ENCODE assay signal across 1 cellular context in the genomic region with DNA sequence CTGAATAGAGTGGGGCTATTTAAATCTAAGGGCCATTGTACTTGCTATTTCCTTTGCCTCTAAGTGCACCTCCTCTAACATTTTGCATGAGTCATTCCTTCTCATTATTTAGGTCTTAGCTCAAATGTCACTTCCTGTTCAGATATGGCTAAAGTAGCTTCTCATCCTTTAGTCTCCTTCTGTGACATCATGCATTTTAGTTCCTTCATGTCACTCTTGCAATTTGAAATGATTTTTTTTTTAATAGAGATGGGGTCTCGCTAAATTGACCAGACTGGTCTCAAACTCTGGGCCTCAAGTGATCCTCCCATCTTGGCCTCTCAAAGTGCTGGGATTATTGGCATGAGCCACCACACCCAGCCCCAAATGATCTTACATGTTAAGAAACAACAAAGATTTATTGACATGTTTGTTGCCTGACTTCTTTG.
TF ChIP-seq lines count a peak whose summit lies in the region.

No MANE protein-coding gene starts in this region.

TF ChIP-seq in K562, 482 proteins besides CTCF, POLR2A, EP300 and RAD21 (continued from another document and continues in another):
- peak; percentile 82 for TF ChIP-seq SOX6 (IDR thresholded peaks at IDR 0.05)
- TF ChIP-seq JUND (IDR thresholded peaks at IDR 0.05; ENCODE audit: borderline replicate concordance, low read depth, low read length), result peak; percentile 96
- TF ChIP-seq JUND (tag; IDR thresholded peaks at IDR 0.05; ENCODE audit: borderline replicate concordance, low read depth, low read length), result peak; percentile 97
- TF ChIP-seq, protein P1, sequence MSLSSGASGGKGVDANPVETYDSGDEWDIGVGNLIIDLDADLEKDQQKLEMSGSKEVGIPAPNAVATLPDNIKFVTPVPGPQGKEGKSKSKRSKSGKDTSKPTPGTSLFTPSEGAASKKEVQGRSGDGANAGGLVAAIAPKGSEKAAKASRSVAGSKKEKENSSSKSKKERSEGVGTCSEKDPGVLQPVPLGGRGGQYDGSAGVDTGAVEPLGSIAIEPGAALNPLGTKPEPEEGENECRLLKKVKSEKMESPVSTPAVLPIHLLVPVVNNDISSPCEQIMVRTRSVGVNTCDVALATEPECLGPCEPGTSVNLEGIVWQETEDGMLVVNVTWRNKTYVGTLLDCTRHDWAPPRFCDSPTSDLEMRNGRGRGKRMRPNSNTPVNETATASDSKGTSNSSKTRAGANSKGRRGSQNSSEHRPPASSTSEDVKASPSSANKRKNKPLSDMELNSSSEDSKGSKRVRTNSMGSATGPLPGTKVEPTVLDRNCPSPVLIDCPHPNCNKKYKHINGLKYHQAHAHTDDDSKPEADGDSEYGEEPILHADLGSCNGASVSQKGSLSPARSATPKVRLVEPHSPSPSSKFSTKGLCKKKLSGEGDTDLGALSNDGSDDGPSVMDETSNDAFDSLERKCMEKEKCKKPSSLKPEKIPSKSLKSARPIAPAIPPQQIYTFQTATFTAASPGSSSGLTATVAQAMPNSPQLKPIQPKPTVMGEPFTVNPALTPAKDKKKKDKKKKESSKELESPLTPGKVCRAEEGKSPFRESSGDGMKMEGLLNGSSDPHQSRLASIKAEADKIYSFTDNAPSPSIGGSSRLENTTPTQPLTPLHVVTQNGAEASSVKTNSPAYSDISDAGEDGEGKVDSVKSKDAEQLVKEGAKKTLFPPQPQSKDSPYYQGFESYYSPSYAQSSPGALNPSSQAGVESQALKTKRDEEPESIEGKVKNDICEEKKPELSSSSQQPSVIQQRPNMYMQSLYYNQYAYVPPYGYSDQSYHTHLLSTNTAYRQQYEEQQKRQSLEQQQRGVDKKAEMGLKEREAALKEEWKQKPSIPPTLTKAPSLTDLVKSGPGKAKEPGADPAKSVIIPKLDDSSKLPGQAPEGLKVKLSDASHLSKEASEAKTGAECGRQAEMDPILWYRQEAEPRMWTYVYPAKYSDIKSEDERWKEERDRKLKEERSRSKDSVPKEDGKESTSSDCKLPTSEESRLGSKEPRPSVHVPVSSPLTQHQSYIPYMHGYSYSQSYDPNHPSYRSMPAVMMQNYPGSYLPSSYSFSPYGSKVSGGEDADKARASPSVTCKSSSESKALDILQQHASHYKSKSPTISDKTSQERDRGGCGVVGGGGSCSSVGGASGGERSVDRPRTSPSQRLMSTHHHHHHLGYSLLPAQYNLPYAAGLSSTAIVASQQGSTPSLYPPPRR (CRISPR knock-in tag; IDR thresholded peaks at IDR 0.05; ENCODE audit: borderline replicate concordance), result no peak
- peak in 1 of 2 experiments; percentile 74; a peak in 2 of 4 replicates for TF ChIP-seq TRIM24 (IDR thresholded peaks at IDR 0.05)
- peak in 1 of 2 experiments; percentile 88; a peak in 2 of 4 replicates for TF ChIP-seq RCOR1 (IDR thresholded peaks at IDR 0.05; ENCODE audit: borderline replicate concordance in 1 of 2, low read depth in 2 of 2, low read length in 2 of 2)
- TF ChIP-seq ZSCAN29 (IDR thresholded peaks at IDR 0.05), result no peak
- TF ChIP-seq ZNF584 (CRISPR knock-in tag; IDR thresholded peaks at IDR 0.05; ENCODE audit: low read depth), result peak; percentile 58; the same call in 1 of the 2 replicates
- no peak for TF ChIP-seq ZNF764 (CRISPR knock-in tag; IDR thresholded peaks at IDR 0.05; ENCODE audit: low read depth)
- no peak for TF ChIP-seq PHF8 (IDR thresholded peaks at IDR 0.05; ENCODE audit: borderline replicate concordance, low read length)
- TF ChIP-seq RAD51 (IDR thresholded peaks at IDR 0.05; ENCODE audit: borderline replicate concordance, low read depth), result no peak
- 0 out of 2 replicates have a peak, but pooled peaks have one; percentile 16 for TF ChIP-seq GTF2E2 (tag; IDR thresholded peaks at IDR 0.05)
- TF ChIP-seq CBX5 (IDR thresholded peaks at IDR 0.05; ENCODE audit: borderline replicate concordance, low read depth), result no peak
- TF ChIP-seq, protein P2, sequence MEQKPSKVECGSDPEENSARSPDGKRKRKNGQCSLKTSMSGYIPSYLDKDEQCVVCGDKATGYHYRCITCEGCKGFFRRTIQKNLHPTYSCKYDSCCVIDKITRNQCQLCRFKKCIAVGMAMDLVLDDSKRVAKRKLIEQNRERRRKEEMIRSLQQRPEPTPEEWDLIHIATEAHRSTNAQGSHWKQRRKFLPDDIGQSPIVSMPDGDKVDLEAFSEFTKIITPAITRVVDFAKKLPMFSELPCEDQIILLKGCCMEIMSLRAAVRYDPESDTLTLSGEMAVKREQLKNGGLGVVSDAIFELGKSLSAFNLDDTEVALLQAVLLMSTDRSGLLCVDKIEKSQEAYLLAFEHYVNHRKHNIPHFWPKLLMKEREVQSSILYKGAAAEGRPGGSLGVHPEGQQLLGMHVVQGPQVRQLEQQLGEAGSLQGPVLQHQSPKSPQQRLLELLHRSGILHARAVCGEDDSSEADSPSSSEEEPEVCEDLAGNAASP (IDR thresholded peaks at IDR 0.05), result no peak
- TF ChIP-seq NR2C1 (IDR thresholded peaks at IDR 0.05), result no peak
- TF ChIP-seq NR2C1 (tag; IDR thresholded peaks at IDR 0.05), result no peak
- TF ChIP-seq ATF7 (IDR thresholded peaks at IDR 0.05), result peak; percentile 96
- TF ChIP-seq MXI1 (IDR thresholded peaks at IDR 0.05; ENCODE audit: low read depth, low read length), result no peak
- peak; percentile 97 for TF ChIP-seq ATF3 (IDR thresholded peaks at IDR 0.05)
- TF ChIP-seq ATF3 (CRISPR knock-in tag; conservative IDR thresholded peaks at IDR 0.05), result no peak
- TF ChIP-seq ATF1 (CRISPR knock-in tag; IDR thresholded peaks at IDR 0.05), result no peak
- peak; percentile 91 for TF ChIP-seq ATF1 (tag; IDR thresholded peaks at IDR 0.05)
- peak; percentile 94 for TF ChIP-seq ZNF316 (IDR thresholded peaks at IDR 0.05)
- TF ChIP-seq SIN3A (IDR thresholded peaks at IDR 0.05; ENCODE audit: borderline replicate concordance in 2 of 2, control insufficient read depth in 1 of 2, low read depth in 2 of 2, low read length in 2 of 2), result no peak
- TF ChIP-seq ETV6 (IDR thresholded peaks at IDR 0.05; ENCODE audit: borderline replicate concordance in 1 of 2, low read depth in 2 of 2, low read length in 1 of 2), result no peak
- TF ChIP-seq ETV6 (CRISPR knock-in tag; IDR thresholded peaks at IDR 0.05; ENCODE audit: borderline replicate concordance), result no peak
- TF ChIP-seq ZBTB8A (IDR thresholded peaks at IDR 0.05; ENCODE audit: partially characterized antibody), result no peak
- peak; percentile 83 for TF ChIP-seq EHMT2 (IDR thresholded peaks at IDR 0.05)
- TF ChIP-seq ELK1 (CRISPR knock-in tag; IDR thresholded peaks at IDR 0.05), result no peak
- peak; percentile 81 for TF ChIP-seq ZNF121 (CRISPR knock-in tag; conservative IDR thresholded peaks at IDR 0.05)
- no peak for TF ChIP-seq ZNF75A (CRISPR knock-in tag; IDR thresholded peaks at IDR 0.05)
- peak; percentile 78; the same call in 1 of the 2 replicates for TF ChIP-seq SMARCE1 (IDR thresholded peaks at IDR 0.05)
- TF ChIP-seq RBFOX2 (IDR thresholded peaks at IDR 0.05; ENCODE audit: low read depth, low read length), result no peak
- no peak for TF ChIP-seq HNRNPUL1 (IDR thresholded peaks at IDR 0.05; ENCODE audit: low read length)
- TF ChIP-seq CREM (IDR thresholded peaks at IDR 0.05; ENCODE audit: low read depth), result peak; percentile 94
- no peak for TF ChIP-seq ZNF511 (CRISPR knock-in tag; IDR thresholded peaks at IDR 0.05)
- TF ChIP-seq MTA3 (IDR thresholded peaks at IDR 0.05; ENCODE audit: borderline replicate concordance), result peak; percentile 59
- TF ChIP-seq TRIM28 (IDR thresholded peaks at IDR 0.05), result no peak
- TF ChIP-seq TEAD1 (CRISPR knock-in tag; IDR thresholded peaks at IDR 0.05), result no peak
- peak; percentile 76 for TF ChIP-seq ZNF175 (CRISPR knock-in tag; IDR thresholded peaks at IDR 0.05; ENCODE audit: low read depth)
- TF ChIP-seq NRF1 (conservative IDR thresholded peaks at IDR 0.05 in 1 of 2, IDR thresholded peaks at IDR 0.05 in 1 of 2), result no peak
- TF ChIP-seq, protein P3, sequence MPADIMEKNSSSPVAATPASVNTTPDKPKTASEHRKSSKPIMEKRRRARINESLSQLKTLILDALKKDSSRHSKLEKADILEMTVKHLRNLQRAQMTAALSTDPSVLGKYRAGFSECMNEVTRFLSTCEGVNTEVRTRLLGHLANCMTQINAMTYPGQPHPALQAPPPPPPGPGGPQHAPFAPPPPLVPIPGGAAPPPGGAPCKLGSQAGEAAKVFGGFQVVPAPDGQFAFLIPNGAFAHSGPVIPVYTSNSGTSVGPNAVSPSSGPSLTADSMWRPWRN (IDR thresholded peaks at IDR 0.05; ENCODE audit: low read depth), result no peak
- TF ChIP-seq, protein P4, sequence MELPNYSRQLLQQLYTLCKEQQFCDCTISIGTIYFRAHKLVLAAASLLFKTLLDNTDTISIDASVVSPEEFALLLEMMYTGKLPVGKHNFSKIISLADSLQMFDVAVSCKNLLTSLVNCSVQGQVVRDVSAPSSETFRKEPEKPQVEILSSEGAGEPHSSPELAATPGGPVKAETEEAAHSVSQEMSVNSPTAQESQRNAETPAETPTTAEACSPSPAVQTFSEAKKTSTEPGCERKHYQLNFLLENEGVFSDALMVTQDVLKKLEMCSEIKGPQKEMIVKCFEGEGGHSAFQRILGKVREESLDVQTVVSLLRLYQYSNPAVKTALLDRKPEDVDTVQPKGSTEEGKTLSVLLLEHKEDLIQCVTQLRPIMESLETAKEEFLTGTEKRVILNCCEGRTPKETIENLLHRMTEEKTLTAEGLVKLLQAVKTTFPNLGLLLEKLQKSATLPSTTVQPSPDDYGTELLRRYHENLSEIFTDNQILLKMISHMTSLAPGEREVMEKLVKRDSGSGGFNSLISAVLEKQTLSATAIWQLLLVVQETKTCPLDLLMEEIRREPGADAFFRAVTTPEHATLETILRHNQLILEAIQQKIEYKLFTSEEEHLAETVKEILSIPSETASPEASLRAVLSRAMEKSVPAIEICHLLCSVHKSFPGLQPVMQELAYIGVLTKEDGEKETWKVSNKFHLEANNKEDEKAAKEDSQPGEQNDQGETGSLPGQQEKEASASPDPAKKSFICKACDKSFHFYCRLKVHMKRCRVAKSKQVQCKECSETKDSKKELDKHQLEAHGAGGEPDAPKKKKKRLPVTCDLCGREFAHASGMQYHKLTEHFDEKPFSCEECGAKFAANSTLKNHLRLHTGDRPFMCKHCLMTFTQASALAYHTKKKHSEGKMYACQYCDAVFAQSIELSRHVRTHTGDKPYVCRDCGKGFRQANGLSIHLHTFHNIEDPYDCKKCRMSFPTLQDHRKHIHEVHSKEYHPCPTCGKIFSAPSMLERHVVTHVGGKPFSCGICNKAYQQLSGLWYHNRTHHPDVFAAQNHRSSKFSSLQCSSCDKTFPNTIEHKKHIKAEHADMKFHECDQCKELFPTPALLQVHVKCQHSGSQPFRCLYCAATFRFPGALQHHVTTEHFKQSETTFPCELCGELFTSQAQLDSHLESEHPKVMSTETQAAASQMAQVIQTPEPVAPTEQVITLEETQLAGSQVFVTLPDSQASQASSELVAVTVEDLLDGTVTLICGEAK (IDR thresholded peaks at IDR 0.05), result peak; percentile 83
- TF ChIP-seq, protein P4 (CRISPR knock-in tag; IDR thresholded peaks at IDR 0.05), result no peak
- no peak for TF ChIP-seq ZNF274 (IDR thresholded peaks at IDR 0.05; ENCODE audit: borderline replicate concordance, low read depth, low read length)
- peak; percentile 90 for TF ChIP-seq MAFG (tag; conservative IDR thresholded peaks at IDR 0.05)
- no peak for TF ChIP-seq ZNF408 (CRISPR knock-in tag; IDR thresholded peaks at IDR 0.05; ENCODE audit: low read depth)
- peak in 1 of 2 experiments; percentile 47; a peak in 3 of 4 replicates for TF ChIP-seq FOXK2 (conservative IDR thresholded peaks at IDR 0.05 in 1 of 2, IDR thresholded peaks at IDR 0.05 in 1 of 2; ENCODE audit: low read depth in 2 of 2)
- no peak for TF ChIP-seq KAT7 (CRISPR knock-in tag; IDR thresholded peaks at IDR 0.05; ENCODE audit: borderline replicate concordance)
